21 cellular contexts compared by ENCODE assay signal in the genomic region with DNA sequence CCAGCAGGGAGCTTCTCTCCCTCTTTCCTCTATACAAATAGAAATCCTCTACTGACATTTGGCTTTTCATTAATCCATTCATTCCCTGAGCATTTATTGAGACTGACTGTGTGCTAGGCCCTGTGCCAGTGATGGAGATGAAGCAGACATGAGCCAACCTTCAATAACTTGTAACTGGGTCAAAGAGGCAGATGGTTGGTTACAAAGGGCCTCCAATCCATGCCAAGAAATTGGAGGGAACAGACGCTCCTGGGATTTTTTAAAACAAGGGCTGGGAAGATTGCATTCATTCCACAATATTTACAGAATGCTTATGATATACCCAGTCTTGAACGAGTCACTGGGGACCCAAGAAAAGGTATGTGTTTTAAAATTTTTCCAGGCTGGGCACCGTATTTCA. TPM values are rescaled to one million over a fixed set of nuclear protein-coding genes. Genes with fewer than 3 reads are reported as not detected.
DNase-seq lines count a peak whose midpoint lies in the region; ATAC-seq and TF ChIP-seq lines count a peak whose summit lies in the region.
"Had no signal": no experiment of that assay in that cellular context is flagged by ENCODE, and none has a peak within 500 bp of the region (broad histone marks: within the 10 kb centered on the region; RNA-seq: fewer than 3 reads in every experiment).

No MANE protein-coding gene starts in this region.

- H3K27ac ChIP-seq in smooth muscle cell (ENCODE audit: low read depth), result no peak overlapping the region
- H3K27ac ChIP-seq: SJSA1 had no signal

- H3K27ac Mint-ChIP-seq in Calu3 (ENCODE audit: unreplicated experiment), result no peak overlapping the region
- peak overlapping the region; percentile 48 for H3K27ac Mint-ChIP-seq in stimulated activated effector memory CD8-positive, alpha-beta T cell treated with anti-CD3 and anti-CD28 coated beads, Interleukin-12 subunit alpha, Interleukin-12 subunit beta, amount 100 ng/mL, for 72 hours

- no peak overlapping the region for H3K4me3 ChIP-seq in smooth muscle cell
- H3K4me3 ChIP-seq: K562, SJSA1 had no signal

- WGBS in smooth muscle cell (ENCODE audit: low lambda C conversion rate), result 82% methylated on average over 3 of the region's 3 CpGs

- no peak overlapping the region for H3K4me2 ChIP-seq in smooth muscle cell

- CTCF ChIA-PET in Calu3 (lab: Charles Lee), result no interaction called here

- H4K20me1 ChIP-seq in smooth muscle cell (ENCODE audit: low read depth), result no peaks in the 10 kb centered on the region

- H3K4me1 ChIP-seq in smooth muscle cell (ENCODE audit: low read depth), result no peaks in the 10 kb centered on the region
- H3K4me1 ChIP-seq: SJSA1 had no signal

- intact Hi-C loops in Calu3 (cut with micrococcal nuclease; ENCODE audit: unreplicated experiment), result no loop called here

- H3K9ac ChIP-seq in smooth muscle cell (ENCODE audit: low read depth), result no peak overlapping the region

- H3K36me3 Mint-ChIP-seq in Calu3 (ENCODE audit: insufficient read depth, unreplicated experiment), result no peaks in the 10 kb centered on the region
- no peaks in the 10 kb centered on the region for H3K36me3 Mint-ChIP-seq in stimulated activated effector memory CD8-positive, alpha-beta T cell treated with anti-CD3 and anti-CD28 coated beads, Interleukin-12 subunit alpha, Interleukin-12 subunit beta, amount 100 ng/mL, for 72 hours

- no peak for TF ChIP-seq CTCF in Calu3 (IDR thresholded peaks at IDR 0.05; ENCODE audit: unreplicated experiment)
- no peak for TF ChIP-seq CTCF in smooth muscle cell (IDR thresholded peaks at IDR 0.05; ENCODE audit: borderline replicate concordance, insufficient read depth, poor library complexity, severe bottlenecking)

- ATAC-seq in stimulated activated effector memory CD8-positive, alpha-beta T cell treated with anti-CD3 and anti-CD28 coated beads, Interleukin-12 subunit alpha, Interleukin-12 subunit beta, amount 100 ng/mL, for 72 hours, result no peak
- ATAC-seq in GM19395 (IDR thresholded peaks at IDR 0.05; ENCODE audit: unreplicated experiment), result no peak
- ATAC-seq: K562, PC-3 had no signal

- BruUV-seq in Calu3 (replicated peaks; lab: Mats Ljungman, UMichigan), result no TSS peak

- H3K27me3 Mint-ChIP-seq in Calu3 (ENCODE audit: unreplicated experiment), result peaks cover 100% of the 10 kb centered on the region

- DNase-seq in Calu3 (no peak), NCI-H1694 treated with DMSO at 0.1 percent for 48 hours (lab: John Stamatoyannopoulos, UW) (peak; percentile 99), cerebellar nuclear complex (lab: John Stamatoyannopoulos, UW) (peak; percentile 78 to 95), smooth muscle cell (lab: John Stamatoyannopoulos, UW; ENCODE audit: unreplicated experiment) (no peak), AG08395 (ENCODE audit: low spot score) (no peak)
- no peak for DNase-seq in stimulated activated effector memory CD8-positive, alpha-beta T cell treated with anti-CD3 and anti-CD28 coated beads, Interleukin-12 subunit alpha, Interleukin-12 subunit beta, amount 100 ng/mL, for 72 hours (ENCODE audit: low spot score in 2 of 2)
- DNase-seq: DMS53, HCEC 1CT, MV-4-11, NCI-H1417, NCI-H2029, NCI-H2171, NCI-H82, PC-3, SW 1271 had no signal

- H3K4me1 Mint-ChIP-seq in Calu3 (ENCODE audit: low read depth, unreplicated experiment), result no peaks in the 10 kb centered on the region
- H3K4me1 Mint-ChIP-seq in stimulated activated effector memory CD8-positive, alpha-beta T cell treated with anti-CD3 and anti-CD28 coated beads, Interleukin-12 subunit alpha, Interleukin-12 subunit beta, amount 100 ng/mL, for 72 hours, result peaks cover 9% of the 10 kb centered on the region

- peak overlapping the region; percentile 5 for H3K4me3 Mint-ChIP-seq in Calu3 (ENCODE audit: low read depth, unreplicated experiment)
- peak overlapping the region; percentile 52 for H3K4me3 Mint-ChIP-seq in stimulated activated effector memory CD8-positive, alpha-beta T cell treated with anti-CD3 and anti-CD28 coated beads, Interleukin-12 subunit alpha, Interleukin-12 subunit beta, amount 100 ng/mL, for 72 hours

- H3K27me3 ChIP-seq in smooth muscle cell (ENCODE audit: low read depth), result peaks cover 96% of the 10 kb centered on the region

- H3K9me3 Mint-ChIP-seq in Calu3 (ENCODE audit: low read depth, unreplicated experiment), result no peaks in the 10 kb centered on the region
- H3K9me3 Mint-ChIP-seq in stimulated activated effector memory CD8-positive, alpha-beta T cell treated with anti-CD3 and anti-CD28 coated beads, Interleukin-12 subunit alpha, Interleukin-12 subunit beta, amount 100 ng/mL, for 72 hours, result no peaks in the 10 kb centered on the region

- H3K36me3 ChIP-seq in smooth muscle cell (ENCODE audit: low read depth), result no peaks in the 10 kb centered on the region
- H3K36me3 ChIP-seq: SJSA1 had no signal

- H2AFZ ChIP-seq in smooth muscle cell (ENCODE audit: low read depth), result no peak overlapping the region

- H3K9me3 ChIP-seq in smooth muscle cell (replicated peaks; ENCODE audit: low read depth), result no peaks in the 10 kb centered on the region
- H3K9me3 ChIP-seq: SJSA1 had no signal

- no peaks in the 10 kb centered on the region for H3F3A ChIP-seq in smooth muscle cell (ENCODE audit: low read depth)

- H3K79me2 ChIP-seq in smooth muscle cell (ENCODE audit: low read depth), result no peaks in the 10 kb centered on the region

RNA-seq across cellular contexts. Expression of gene HPCAL4, which starts 6.2 kb away (rescaled TPM):
- total RNA-seq in Calu3 (2022) (not detected in 2 replicates), smooth muscle cell (0.04 and 0.22 TPM in 2 replicates)
- polyA plus RNA-seq in smooth muscle cell, result 0.17 TPM in 1 of 2 replicates, not detected in the other
- polyA plus RNA-seq: AG04450, BJ had no signal

RNA-seq across cellular contexts. Expression of gene NT5C1A, which starts 13.2 kb away (rescaled TPM):
- not detected in 2 replicates for total RNA-seq in Calu3 (2022)
- total RNA-seq in smooth muscle cell, result not detected in 2 replicates
- not detected in 2 replicates for polyA plus RNA-seq in smooth muscle cell
- total RNA-seq: K562, NCI-H460, PC-3, SJSA1 had no signal
- polyA plus RNA-seq: AG04450, BJ, K562 had no signal

RNA-seq across cellular contexts. Expression of gene HEYL, which starts 45.6 kb away (rescaled TPM):
- total RNA-seq in Calu3 (2022), result 0.09 and 0.27 TPM in 2 replicates
- total RNA-seq in smooth muscle cell, result 5.1 and 7.8 TPM in 2 replicates
- 12.2 and 16.5 TPM in 2 replicates for polyA plus RNA-seq in smooth muscle cell
- total RNA-seq: PC-3 had no signal

RNA-seq across cellular contexts. Expression of gene PPIE, which starts 53.6 kb away (rescaled TPM):
- total RNA-seq in Calu3 (2022) (38.2 and 46.5 TPM in 2 replicates), smooth muscle cell (45.1 and 47.8 TPM in 2 replicates)
- 62.0 and 75.9 TPM in 2 replicates for polyA plus RNA-seq in smooth muscle cell

Comparison
In these comparisons a context has a peak if more than half of its experiments do, and no peak if none do; other contexts are left out.
1. DNase-seq: peak in NCI-H1694 treated with DMSO at 0.1 percent for 48 hours (single experiment) and cerebellar nuclear complex (2 of 2); none in Calu3 (single experiment), stimulated activated effector memory CD8-positive, alpha-beta T cell treated with anti-CD3 and anti-CD28 coated beads, Interleukin-12 subunit alpha, Interleukin-12 subunit beta, amount 100 ng/mL, for 72 hours (0 of 2), smooth muscle cell (single experiment) and AG08395 (single experiment).